Comparison of ENCODE assay signal across 9 cellular contexts in genomic region chr12:57620936-57621496, GRCh38. TPM values are rescaled to one million over a fixed set of nuclear protein-coding genes. Genes with fewer than 3 reads are reported as not detected.
DNase-seq lines count a peak whose midpoint lies in the region; ATAC-seq and TF ChIP-seq lines count a peak whose summit lies in the region.
"Had no signal": no experiment of that assay in that cellular context is flagged by ENCODE, and none has a peak within 500 bp of the region (broad histone marks: within the 10 kb centered on the region; RNA-seq: fewer than 3 reads in every experiment).

No MANE protein-coding gene starts in this region.

- H3K9me3 ChIP-seq in breast epithelium (no peaks in the 10 kb centered on the region), lower lobe of right lung (no peaks in the 10 kb centered on the region), upper lobe of left lung (no peaks in the 10 kb centered on the region)

- H3K4me3 ChIP-seq in breast epithelium (peak overlapping the region; percentile 31 to 62 (median 47)), lower lobe of right lung (peak overlapping the region; percentile 52), upper lobe of left lung (peak overlapping the region in 3 of 4 donors; percentile 30 to 50 (median 42))

- WGBS in upper lobe of left lung, 2 donors = 6 to 10% methylated on average over 26 of the region's 42 CpGs

- H3K36me3 ChIP-seq in breast epithelium = no peaks in the 10 kb centered on the region
- no peaks in the 10 kb centered on the region for H3K36me3 ChIP-seq in lower lobe of right lung
- H3K36me3 ChIP-seq in upper lobe of left lung = no peaks in the 10 kb centered on the region

- H3K27ac ChIP-seq in breast epithelium (no peak overlapping the region), lower lobe of right lung (no peak overlapping the region), upper lobe of left lung (no peak overlapping the region)

- no peak for TF ChIP-seq POLR2A in breast epithelium (IDR thresholded peaks at IDR 0.05)
- TF ChIP-seq POLR2A in upper lobe of left lung (IDR thresholded peaks at IDR 0.05) = no peak

- intact Hi-C loops in breast epithelium (cut with DNase I; ENCODE audit: low total_unique reads) = no loop called here
- intact Hi-C loops in lower lobe of right lung (cut with DNase I) = no loop called here

- no peak for TF ChIP-seq EP300 in upper lobe of left lung (IDR thresholded peaks at IDR 0.05)

- H3K4me1 ChIP-seq in breast epithelium (peaks cover 0 to 11% of the 10 kb centered on the region in 2 donors), lower lobe of right lung (peaks cover 23% of the 10 kb centered on the region), upper lobe of left lung (peaks cover 14 to 31% (median 25%) of the 10 kb centered on the region in 4 donors)

- TF ChIP-seq CTCF in breast epithelium (IDR thresholded peaks at IDR 0.05) (no peak), lower lobe of right lung (IDR thresholded peaks at IDR 0.05) (no peak), upper lobe of left lung (IDR thresholded peaks at IDR 0.05) (no peak)

- DNase-seq in activated T-cell treated with anti-CD3 and anti-CD28 coated beads, Interleukin-2, amount 50 U/mL, for 1 hour = peak; percentile 45
- no peak for DNase-seq in activated T-cell treated with anti-CD3 and anti-CD28 coated beads for 4 hours
- no peak for DNase-seq in breast epithelium (ENCODE audit: low spot score in 2 of 2)
- no peak for DNase-seq in lower lobe of right lung
- peak in 1 of 2 donors; percentile 86 for DNase-seq in upper lobe of left lung
- DNase-seq in NCI-H82 treated with DMSO at 0.1 percent for 48 hours (lab: John Stamatoyannopoulos, UW; ENCODE audit: unreplicated experiment) = no peak
- DNase-seq in GM19240 (ENCODE audit: insufficient read length, low spot score) = no peak

- peak; percentile 3 to 17 for ATAC-seq in lower lobe of right lung
- ATAC-seq in upper lobe of left lung (ENCODE audit: low FRiP score in 2 of 2) = peak in 1 of 2 donors; percentile 39
- ATAC-seq in HG03520 (IDR thresholded peaks at IDR 0.05; ENCODE audit: unreplicated experiment) = no peak

- H3K27me3 ChIP-seq in breast epithelium = peaks cover 0 to 25% of the 10 kb centered on the region in 2 donors
- peaks cover 81% of the 10 kb centered on the region for H3K27me3 ChIP-seq in lower lobe of right lung (ENCODE audit: low read depth)
- H3K27me3 ChIP-seq in upper lobe of left lung = peaks cover 0 to 59% (median 21%) of the 10 kb centered on the region in 4 donors

RNA-seq across cellular contexts. Expression of gene ARHGEF25, which starts 9.8 kb away (rescaled TPM):
- total RNA-seq in breast epithelium = 10 to 100 TPM in 2 of 3 donors, 1 to 10 TPM in 1; 8.3 to 28.2 (median 19.2) TPM
- total RNA-seq in lower lobe of right lung = 11.5 TPM
- total RNA-seq in upper lobe of left lung = 10 to 100 TPM in 2 of 6 donors, 1 to 10 TPM in 4; 6.6 to 78.6 (median 8.2) TPM

RNA-seq across cellular contexts. Expression of gene B4GALNT1, which starts 12.0 kb away (rescaled TPM):
- total RNA-seq in breast epithelium = 1 to 10 TPM; 1.1 to 2.6 (median 1.2) TPM
- 0.89 TPM for total RNA-seq in lower lobe of right lung
- 1 to 10 TPM in 1 of 6 donors, under 1 TPM in 5; under 0.01 to 2.6 (median 0.80) TPM for total RNA-seq in upper lobe of left lung
- total RNA-seq: bronchial epithelial cell had no signal

RNA-seq across cellular contexts. Expression of gene DTX3, which starts 16.4 kb away (rescaled TPM):
- total RNA-seq in breast epithelium (10 to 100 TPM in 2 of 3 donors, 1 to 10 TPM in 1; 3.0 to 35.1 (median 25.9) TPM), lower lobe of right lung (21.4 TPM), upper lobe of left lung (10 to 100 TPM; 12.8 to 44.0 (median 21.1) TPM)

RNA-seq across cellular contexts. Expression of gene PIP4K2C, which starts 30.0 kb away (rescaled TPM):
- total RNA-seq in breast epithelium (10 to 100 TPM; 13.8 to 26.9 (median 24.6) TPM), lower lobe of right lung (28.6 TPM), upper lobe of left lung (10 to 100 TPM; 13.4 to 56.7 (median 30.7) TPM)
